ENCODE assay signal across 19 cellular contexts in genomic region chr4:19776929-19777328, GRCh38.
DNase-seq lines count a peak whose midpoint lies in the region; ATAC-seq and TF ChIP-seq lines count a peak whose summit lies in the region.
"Had no signal": no experiment of that assay in that cellular context is flagged by ENCODE, and none has a peak within 500 bp of the region (broad histone marks: within the 10 kb centered on the region; RNA-seq: fewer than 3 reads in every experiment).

No MANE protein-coding gene starts in this region.

- H3K4me3 Mint-ChIP-seq in immature natural killer cell: no peak overlapping the region
- H3K4me3 Mint-ChIP-seq in CD4-positive, alpha-beta T cell: no peak overlapping the region
- H3K4me3 Mint-ChIP-seq: activated CD4-positive, alpha-beta memory T cell treated with anti-CD3 and anti-CD28 coated beads, Interleukin-2, amount 10 ng/mL, durations not matched to agents 7 days and 5 days; activated T-cell treated with anti-CD3 and anti-CD28 coated beads, Interleukin-2, amount 50 U/mL, for 72 hours; endodermal cell; memory B cell; natural killer cell; stimulated activated naive B cell treated with anti-CD40 and anti-IgM and Interleukin-4, amounts not matched to agents 10 μg/mL and 1 μg/mL and 100 μg/mL, for 72 hours had no signal

- H3K27ac Mint-ChIP-seq in immature natural killer cell: no peak overlapping the region
- H3K27ac Mint-ChIP-seq in CD4-positive, alpha-beta T cell: no peak overlapping the region
- H3K27ac Mint-ChIP-seq: activated CD4-positive, alpha-beta memory T cell treated with anti-CD3 and anti-CD28 coated beads, Interleukin-2, amount 10 ng/mL, durations not matched to agents 7 days and 5 days; activated T-cell treated with anti-CD3 and anti-CD28 coated beads, Interleukin-2, amount 50 U/mL, for 72 hours; endodermal cell; memory B cell; natural killer cell; stimulated activated naive B cell treated with anti-CD40 and anti-IgM and Interleukin-4, amounts not matched to agents 10 μg/mL and 1 μg/mL and 100 μg/mL, for 72 hours had no signal

- H3K27me3 ChIP-seq in PC-3 (ENCODE audit: low read length): no peaks in the 10 kb centered on the region
- no peaks in the 10 kb centered on the region for H3K27me3 ChIP-seq in CD4-positive, alpha-beta T cell (ENCODE audit: control insufficient read depth, insufficient read depth, low read length)
- H3K27me3 ChIP-seq: tibial artery had no signal

- H2AFZ ChIP-seq in PC-3 (ENCODE audit: low read length): no peak overlapping the region

- H3K9me2 ChIP-seq in PC-3 (replicated peaks; ENCODE audit: low read length): no peaks in the 10 kb centered on the region

- H3K4me1 Mint-ChIP-seq in immature natural killer cell: no peaks in the 10 kb centered on the region
- H3K4me1 Mint-ChIP-seq in CD4-positive, alpha-beta T cell (ENCODE audit: low read depth): no peaks in the 10 kb centered on the region
- H3K4me1 Mint-ChIP-seq: activated CD4-positive, alpha-beta memory T cell treated with anti-CD3 and anti-CD28 coated beads, Interleukin-2, amount 10 ng/mL, durations not matched to agents 7 days and 5 days; endodermal cell; memory B cell; natural killer cell; stimulated activated naive B cell treated with anti-CD40 and anti-IgM and Interleukin-4, amounts not matched to agents 10 μg/mL and 1 μg/mL and 100 μg/mL, for 72 hours had no signal

- H3K9me3 ChIP-seq in PC-3 (ENCODE audit: low read length): no peaks in the 10 kb centered on the region
- H3K9me3 ChIP-seq in CD4-positive, alpha-beta T cell (ENCODE audit: control insufficient read depth, low read length): no peaks in the 10 kb centered on the region
- H3K9me3 ChIP-seq: prostate gland, tibial artery had no signal

- peaks cover 30% of the 10 kb centered on the region for H3K4me1 ChIP-seq in PC-3 (ENCODE audit: insufficient read depth, low read length)
- H3K4me1 ChIP-seq: prostate gland, tibial artery had no signal

- no peaks in the 10 kb centered on the region for H3K79me2 ChIP-seq in PC-3 (ENCODE audit: low read length)

- no peaks in the 10 kb centered on the region for H3K27me3 Mint-ChIP-seq in immature natural killer cell (ENCODE audit: low read depth in 3 of 3)
- H3K27me3 Mint-ChIP-seq in CD4-positive, alpha-beta T cell: no peaks in the 10 kb centered on the region
- H3K27me3 Mint-ChIP-seq: activated CD4-positive, alpha-beta memory T cell treated with anti-CD3 and anti-CD28 coated beads, Interleukin-2, amount 10 ng/mL, durations not matched to agents 7 days and 5 days; memory B cell; stimulated activated naive B cell treated with anti-CD40 and anti-IgM and Interleukin-4, amounts not matched to agents 10 μg/mL and 1 μg/mL and 100 μg/mL, for 72 hours had no signal

- ATAC-seq in PC-3 (no peak), GM21390 (IDR thresholded peaks at IDR 0.05; ENCODE audit: unreplicated experiment) (no peak)
- ATAC-seq in CD4-positive, alpha-beta T cell (ENCODE audit: poor library complexity): no peak
- ATAC-seq: activated T-cell treated with anti-CD3 and anti-CD28 coated beads, Interleukin-2, amount 50 U/mL, for 72 hours; natural killer cell; stimulated activated naive B cell treated with anti-CD40 and anti-IgM and Interleukin-4, amounts not matched to agents 10 μg/mL and 1 μg/mL and 100 μg/mL, for 72 hours had no signal

- peak overlapping the region; percentile 39 for H3K9ac ChIP-seq in PC-3 (ENCODE audit: low read length)

- H4K20me1 ChIP-seq in PC-3 (ENCODE audit: low read length): no peaks in the 10 kb centered on the region

- peak overlapping the region; percentile 85 for H3K27ac ChIP-seq in PC-3 (ENCODE audit: low read length)
- H3K27ac ChIP-seq in CD4-positive, alpha-beta T cell (ENCODE audit: low read depth, low read length): no peak overlapping the region
- H3K27ac ChIP-seq: C4-2B, prostate gland, tibial artery had no signal

- DNase-seq in HCEC 1CT: peak; percentile 18
- DNase-seq in PC-3: peak; percentile 48
- DNase-seq in dermis blood vessel endothelial cell: peak; percentile 15
- peak; percentile 44 for DNase-seq in renal cortical epithelial cell (ENCODE audit: low read depth)
- DNase-seq in immature natural killer cell: no peak
- DNase-seq in CD4-positive, alpha-beta T cell: no peak
- DNase-seq: activated CD4-positive, alpha-beta memory T cell treated with anti-CD3 and anti-CD28 coated beads, Interleukin-2, amount 10 ng/mL, durations not matched to agents 7 days and 5 days; activated T-cell treated with anti-CD3 and anti-CD28 coated beads, Interleukin-2, amount 50 U/mL, for 72 hours; cerebellar nuclear complex; endodermal cell; natural killer cell; NCI-H2081 treated with DMSO at 0.1 percent for 48 hours; stimulated activated CD4-positive, alpha-beta T cell treated with anti-CD3 and anti-CD28 coated beads, Interleukin-12 subunit alpha, Interleukin-12 subunit beta, amount 100 ng/mL, for 4 hours; stimulated activated naive B cell treated with anti-CD40 and anti-IgM and Interleukin-4, amounts not matched to agents 10 μg/mL and 1 μg/mL and 100 μg/mL, for 72 hours; tibial artery had no signal

- H3K4me3 ChIP-seq in PC-3 (ENCODE audit: low read length): peak overlapping the region; percentile 40
- H3K4me3 ChIP-seq: prostate gland, tibial artery had no signal

- no peaks in the 10 kb centered on the region for H3K36me3 ChIP-seq in PC-3 (ENCODE audit: low read depth, low read length)
- H3K36me3 ChIP-seq: prostate gland, tibial artery had no signal

- intact Hi-C loops in PC-3 (cut with micrococcal nuclease): loop anchor here (1.0 to 10.0 kb wide), 4 partner anchors 28 to 472 kb away; no protein-coding TSS in a partner anchor
- intact Hi-C loops in CD4-positive, alpha-beta T cell (cut with DNase I, micrococcal nuclease): no loop called here

- BruUV-seq in PC-3 (replicated peaks; lab: Mats Ljungman, UMichigan): no TSS peak

- CTCF ChIA-PET in PC-3 (lab: Charles Lee): no interaction called here
- CTCF ChIA-PET in CD4-positive, alpha-beta T cell (lab: Charles Lee): no interaction called here

- H3K36me3 Mint-ChIP-seq in immature natural killer cell: peaks cover 0 to 2% (median 0%) of the 10 kb centered on the region in 3 donors
- no peaks in the 10 kb centered on the region for H3K36me3 Mint-ChIP-seq in CD4-positive, alpha-beta T cell (ENCODE audit: low read depth)
- H3K36me3 Mint-ChIP-seq: memory B cell; natural killer cell; stimulated activated naive B cell treated with anti-CD40 and anti-IgM and Interleukin-4, amounts not matched to agents 10 μg/mL and 1 μg/mL and 100 μg/mL, for 72 hours had no signal

- H3F3A ChIP-seq in PC-3 (ENCODE audit: low read length, unreplicated experiment): no peaks in the 10 kb centered on the region

- POLR2A ChIA-PET in PC-3 (lab: Charles Lee; ENCODE audit: unreplicated experiment): no interaction called here
- POLR2A ChIA-PET in CD4-positive, alpha-beta T cell (lab: Charles Lee): no interaction called here

- peak overlapping the region; percentile 83 for H3K4me2 ChIP-seq in PC-3 (ENCODE audit: low read length)

- peaks cover 2 to 51% (median 17%) of the 10 kb centered on the region in 6 donors for H3K9me3 Mint-ChIP-seq in immature natural killer cell
- H3K9me3 Mint-ChIP-seq in CD4-positive, alpha-beta T cell: peaks cover 8% of the 10 kb centered on the region

- no peak for TF ChIP-seq CTCF in PC-3 (conservative IDR thresholded peaks at IDR 0.05; ENCODE audit: low read depth, low read length)
- no peak for TF ChIP-seq CTCF in CD4-positive, alpha-beta T cell (IDR thresholded peaks at IDR 0.05)

Comparison
In these comparisons a context has a peak if more than half of its experiments do, and no peak if none do; other contexts are left out.
1. DNase-seq: peak in HCEC 1CT (single experiment), PC-3 (single experiment), dermis blood vessel endothelial cell (single experiment) and renal cortical epithelial cell (single experiment); none in immature natural killer cell (0 of 3) and CD4-positive, alpha-beta T cell (0 of 10).